In the genomic region with DNA sequence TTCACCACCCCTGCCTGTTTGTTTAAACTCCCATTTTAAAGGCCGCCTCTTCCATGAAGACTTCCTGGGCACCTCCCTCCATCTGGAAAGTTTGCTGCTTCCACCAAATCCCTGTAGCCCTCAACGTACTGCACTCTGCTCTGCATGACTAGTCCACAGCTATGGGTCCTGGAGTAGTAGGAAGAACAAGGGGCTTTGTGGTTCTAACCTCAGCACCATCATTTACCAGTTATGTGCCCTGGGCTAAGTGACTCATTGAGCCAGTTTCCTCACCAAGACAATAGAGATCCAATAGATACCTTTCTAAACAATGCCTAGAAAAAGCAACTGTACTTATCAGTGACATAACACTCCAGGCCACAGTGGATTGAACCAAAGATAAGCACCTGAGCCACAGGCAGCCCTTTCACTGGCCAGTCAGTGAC, we compare ENCODE assay signal across 2 cellular contexts.
TF ChIP-seq lines count a peak whose summit lies in the region.

No MANE protein-coding gene starts in this region.

TF ChIP-seq in HCT116, 20 proteins besides CTCF, POLR2A, EP300 and RAD21 (continued from another document):
- TF ChIP-seq ZBTB33 (IDR thresholded peaks at IDR 0.05; ENCODE audit: extremely low read depth, insufficient replicate concordance, low read length) (no peak), TCF7L2 (IDR thresholded peaks at IDR 0.05; ENCODE audit: borderline replicate concordance, extremely low read depth, insufficient read depth, insufficient read length) (no peak), REST (IDR thresholded peaks at IDR 0.05; ENCODE audit: low read depth) (no peak), SRF (IDR thresholded peaks at IDR 0.05; ENCODE audit: low read depth) (no peak), EGR1 (IDR thresholded peaks at IDR 0.05; ENCODE audit: low read depth) (no peak), CEBPB (IDR thresholded peaks at IDR 0.05; ENCODE audit: low read depth) (no peak)
TF ChIP-seq in HCT116: peak in this region for 0.

TF ChIP-seq in SK-N-SH treated with all-trans-retinoic acid at 6 μM for 48 hours, 23 proteins besides CTCF, POLR2A, EP300 and RAD21 (continued from another document):
- no peak for TF ChIP-seq CREB5 (CRISPR knock-in tag; IDR thresholded peaks at IDR 0.05; ENCODE audit: low read depth)
- no peak for TF ChIP-seq TCF4 (CRISPR knock-in tag; IDR thresholded peaks at IDR 0.05; ENCODE audit: borderline replicate concordance)
- TF ChIP-seq ISL1 (CRISPR knock-in tag; IDR thresholded peaks at IDR 0.05), result no peak
- no peak for TF ChIP-seq OSR1 (CRISPR knock-in tag; IDR thresholded peaks at IDR 0.05)
- no peak for TF ChIP-seq GLIS3 (CRISPR knock-in tag; IDR thresholded peaks at IDR 0.05)
- TF ChIP-seq ZFP30 (CRISPR knock-in tag; IDR thresholded peaks at IDR 0.05), result no peak
- no peak for TF ChIP-seq ARNTL (CRISPR knock-in tag; IDR thresholded peaks at IDR 0.05; ENCODE audit: borderline replicate concordance, low read depth)
- no peak for TF ChIP-seq ZNF565 (CRISPR knock-in tag; conservative IDR thresholded peaks at IDR 0.05; ENCODE audit: low read depth)
- TF ChIP-seq CSDC2 (CRISPR knock-in tag; IDR thresholded peaks at IDR 0.05), result no peak
- TF ChIP-seq, protein P1, sequence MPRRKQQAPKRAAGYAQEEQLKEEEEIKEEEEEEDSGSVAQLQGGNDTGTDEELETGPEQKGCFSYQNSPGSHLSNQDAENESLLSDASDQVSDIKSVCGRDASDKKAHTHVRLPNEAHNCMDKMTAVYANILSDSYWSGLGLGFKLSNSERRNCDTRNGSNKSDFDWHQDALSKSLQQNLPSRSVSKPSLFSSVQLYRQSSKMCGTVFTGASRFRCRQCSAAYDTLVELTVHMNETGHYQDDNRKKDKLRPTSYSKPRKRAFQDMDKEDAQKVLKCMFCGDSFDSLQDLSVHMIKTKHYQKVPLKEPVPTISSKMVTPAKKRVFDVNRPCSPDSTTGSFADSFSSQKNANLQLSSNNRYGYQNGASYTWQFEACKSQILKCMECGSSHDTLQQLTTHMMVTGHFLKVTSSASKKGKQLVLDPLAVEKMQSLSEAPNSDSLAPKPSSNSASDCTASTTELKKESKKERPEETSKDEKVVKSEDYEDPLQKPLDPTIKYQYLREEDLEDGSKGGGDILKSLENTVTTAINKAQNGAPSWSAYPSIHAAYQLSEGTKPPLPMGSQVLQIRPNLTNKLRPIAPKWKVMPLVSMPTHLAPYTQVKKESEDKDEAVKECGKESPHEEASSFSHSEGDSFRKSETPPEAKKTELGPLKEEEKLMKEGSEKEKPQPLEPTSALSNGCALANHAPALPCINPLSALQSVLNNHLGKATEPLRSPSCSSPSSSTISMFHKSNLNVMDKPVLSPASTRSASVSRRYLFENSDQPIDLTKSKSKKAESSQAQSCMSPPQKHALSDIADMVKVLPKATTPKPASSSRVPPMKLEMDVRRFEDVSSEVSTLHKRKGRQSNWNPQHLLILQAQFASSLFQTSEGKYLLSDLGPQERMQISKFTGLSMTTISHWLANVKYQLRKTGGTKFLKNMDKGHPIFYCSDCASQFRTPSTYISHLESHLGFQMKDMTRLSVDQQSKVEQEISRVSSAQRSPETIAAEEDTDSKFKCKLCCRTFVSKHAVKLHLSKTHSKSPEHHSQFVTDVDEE (CRISPR knock-in tag; IDR thresholded peaks at IDR 0.05), result no peak
- no peak for TF ChIP-seq ESRRG (CRISPR knock-in tag; IDR thresholded peaks at IDR 0.05)
- TF ChIP-seq, protein P2, sequence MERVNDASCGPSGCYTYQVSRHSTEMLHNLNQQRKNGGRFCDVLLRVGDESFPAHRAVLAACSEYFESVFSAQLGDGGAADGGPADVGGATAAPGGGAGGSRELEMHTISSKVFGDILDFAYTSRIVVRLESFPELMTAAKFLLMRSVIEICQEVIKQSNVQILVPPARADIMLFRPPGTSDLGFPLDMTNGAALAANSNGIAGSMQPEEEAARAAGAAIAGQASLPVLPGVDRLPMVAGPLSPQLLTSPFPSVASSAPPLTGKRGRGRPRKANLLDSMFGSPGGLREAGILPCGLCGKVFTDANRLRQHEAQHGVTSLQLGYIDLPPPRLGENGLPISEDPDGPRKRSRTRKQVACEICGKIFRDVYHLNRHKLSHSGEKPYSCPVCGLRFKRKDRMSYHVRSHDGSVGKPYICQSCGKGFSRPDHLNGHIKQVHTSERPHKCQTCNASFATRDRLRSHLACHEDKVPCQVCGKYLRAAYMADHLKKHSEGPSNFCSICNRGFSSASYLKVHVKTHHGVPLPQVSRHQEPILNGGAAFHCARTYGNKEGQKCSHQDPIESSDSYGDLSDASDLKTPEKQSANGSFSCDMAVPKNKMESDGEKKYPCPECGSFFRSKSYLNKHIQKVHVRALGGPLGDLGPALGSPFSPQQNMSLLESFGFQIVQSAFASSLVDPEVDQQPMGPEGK (CRISPR knock-in tag; IDR thresholded peaks at IDR 0.05; ENCODE audit: borderline replicate concordance), result no peak
- no peak for TF ChIP-seq SNAI2 (CRISPR knock-in tag; IDR thresholded peaks at IDR 0.05)
- no peak for TF ChIP-seq BACH2 (CRISPR knock-in tag; IDR thresholded peaks at IDR 0.05; ENCODE audit: borderline replicate concordance)
